14 cellular contexts compared by ENCODE assay signal in genomic region chr12:3203713-3204112, GRCh38.
DNase-seq lines count a peak whose midpoint lies in the region; ATAC-seq and TF ChIP-seq lines count a peak whose summit lies in the region.
"Had no signal": no experiment of that assay in that cellular context is flagged by ENCODE, and none has a peak within 500 bp of the region (broad histone marks: within the 10 kb centered on the region; RNA-seq: fewer than 3 reads in every experiment).

No MANE protein-coding gene starts in this region.

- H3K9me3 ChIP-seq in heart left ventricle (no peaks in the 10 kb centered on the region), neural cell (ENCODE audit: low read length) (no peaks in the 10 kb centered on the region), left lung (no peaks in the 10 kb centered on the region)
- H3K9me3 ChIP-seq: HAP-1, prostate gland, suprapubic skin had no signal

- H3K36me3 ChIP-seq in heart left ventricle, result peaks cover 0 to 9% (median 0%) of the 10 kb centered on the region in 9 donors
- H3K36me3 ChIP-seq in neural cell (ENCODE audit: insufficient read depth, low read length), result no peaks in the 10 kb centered on the region
- no peaks in the 10 kb centered on the region for H3K36me3 ChIP-seq in left lung
- H3K36me3 ChIP-seq: HAP-1, prostate gland had no signal

- TF ChIP-seq CTCF in heart left ventricle (IDR thresholded peaks at IDR 0.05) (no peak), neural cell (IDR thresholded peaks at IDR 0.05; ENCODE audit: poor library complexity, severe bottlenecking) (no peak), GM10266 (IDR thresholded peaks at IDR 0.05; ENCODE audit: control insufficient read depth, insufficient read depth, low read depth, missing control alignments) (no peak), left lung (IDR thresholded peaks at IDR 0.05) (no peak)

- H3K4me1 ChIP-seq in heart left ventricle, result peaks cover 0 to 99% (median 51%) of the 10 kb centered on the region in 12 donors
- peaks cover 22 to 51% of the 10 kb centered on the region in 2 donors for H3K4me1 ChIP-seq in left lung
- H3K4me1 ChIP-seq: HAP-1 had no signal

- H3K9me2 ChIP-seq in neural cell (ENCODE audit: insufficient read depth, low read length), result no peaks in the 10 kb centered on the region

- H3K4me3 ChIP-seq in heart left ventricle (peak overlapping the region in 8 of 12 donors; percentile 7 to 86 (median 68)), neural cell (ENCODE audit: low read length) (peak overlapping the region; percentile 96), left lung (no peak overlapping the region)
- H3K4me3 ChIP-seq: HAP-1, prostate gland, suprapubic skin had no signal

- no peak for TF ChIP-seq EP300 in neural cell (conservative IDR thresholded peaks at IDR 0.05; ENCODE audit: poor library complexity, severe bottlenecking)

- H3K9ac ChIP-seq in neural cell (ENCODE audit: low read length), result no peak overlapping the region

- 25 to 37% (median 34%) methylated on average over 2 of the region's 2 CpGs for WGBS in heart left ventricle, 4 donors

- no peak for TF ChIP-seq POLR2A in heart left ventricle (IDR thresholded peaks at IDR 0.05)

- H2AFZ ChIP-seq in neural cell (ENCODE audit: low read depth, low read length), result no peak overlapping the region

- no peak overlapping the region for H3K4me2 ChIP-seq in neural cell (ENCODE audit: low read length)

- no peak for TF ChIP-seq RAD21 in neural cell (conservative IDR thresholded peaks at IDR 0.05)

- H3F3A ChIP-seq in neural cell (ENCODE audit: insufficient read depth, low read length, poor library complexity, severe bottlenecking), result no peaks in the 10 kb centered on the region

- intact Hi-C loops in heart left ventricle (cut with DNase I) (loop anchor here (1.0 to 10.0 kb wide), 14 partner anchors 46 to 131 kb away; partner anchors contain the start of gene TSPAN9 (in 3 of the 10)), cardiac septum (cut with DNase I) (loop anchor here (1.0 kb wide), 1 partner anchor 50 kb away; no protein-coding TSS in a partner anchor), left lung (cut with DNase I) (loop anchor here in 1 of 2 donors (10.0 kb wide), 1 partner anchor 69 kb away; no protein-coding TSS in a partner anchor)

- no peaks in the 10 kb centered on the region for H3K79me2 ChIP-seq in neural cell (replicated peaks; ENCODE audit: insufficient read depth, low read length)

- ATAC-seq in heart left ventricle, result no peak
- no peak for ATAC-seq in left lung
- ATAC-seq in GM21529 (IDR thresholded peaks at IDR 0.05; ENCODE audit: unreplicated experiment), result no peak

- H4K20me1 ChIP-seq in neural cell (ENCODE audit: insufficient read depth), result no peaks in the 10 kb centered on the region

- H3K27ac ChIP-seq in heart left ventricle, result peak overlapping the region in 11 of 12 donors; percentile 1 to 97 (median 87)
- no peak overlapping the region for H3K27ac ChIP-seq in neural cell (ENCODE audit: low read length)
- H3K27ac ChIP-seq in left lung, result no peak overlapping the region
- H3K27ac ChIP-seq: prostate gland, suprapubic skin had no signal

- peak in 1 of 5 donors; percentile 10 for DNase-seq in heart left ventricle
- no peak for DNase-seq in cardiac septum (ENCODE audit: low spot score)
- peak; percentile 74 for DNase-seq in NCI-H69 (lab: John Stamatoyannopoulos, UW)
- DNase-seq in dermis blood vessel endothelial cell, result peak; percentile 35
- no peak for DNase-seq in GM10266 (ENCODE audit: extremely low spot score)
- no peak for DNase-seq in left lung
- DNase-seq: GF-D8, kidney glomerular epithelial cell, NCI-H1092 had no signal

- H3K27me3 ChIP-seq in heart left ventricle, result peaks cover 0 to 33% (median 0%) of the 10 kb centered on the region in 9 donors
- peaks cover 21% of the 10 kb centered on the region for H3K27me3 ChIP-seq in neural cell (ENCODE audit: insufficient read depth, low read depth, low read length)
- H3K27me3 ChIP-seq in left lung, result peaks cover 6 to 40% of the 10 kb centered on the region in 2 donors

TF ChIP-seq in neural cell, 6 proteins besides CTCF, POLR2A, EP300 and RAD21:
- TF ChIP-seq TAF1 (IDR thresholded peaks at IDR 0.05; ENCODE audit: low read depth), result no peak
- no peak for TF ChIP-seq SMC3 (conservative IDR thresholded peaks at IDR 0.05; ENCODE audit: poor library complexity)
- TF ChIP-seq EZH2 (IDR thresholded peaks at IDR 0.05; ENCODE audit: borderline replicate concordance, insufficient read depth, low read length, poor library complexity, severe bottlenecking), result no peak
- TF ChIP-seq REST (IDR thresholded peaks at IDR 0.05; ENCODE audit: borderline replicate concordance), result no peak
- no peak for TF ChIP-seq POLR2AphosphoS5 (IDR thresholded peaks at IDR 0.05)
- no peak for TF ChIP-seq MXI1 (conservative IDR thresholded peaks at IDR 0.05; ENCODE audit: poor library complexity, severe bottlenecking)

Comparison
In these comparisons a context has a peak if more than half of its experiments do, and no peak if none do; other contexts are left out.
1. DNase-seq: peak in NCI-H69 (single experiment) and dermis blood vessel endothelial cell (single experiment); none in cardiac septum (single experiment), GM10266 (single experiment) and left lung (0 of 2).
2. H3K27ac ChIP-seq: peak in heart left ventricle (11 of 12); none in neural cell (single experiment) and left lung (0 of 2).
3. H3K4me3 ChIP-seq: peak in heart left ventricle (8 of 12) and neural cell (single experiment); none in left lung (0 of 2).